Comparison of ENCODE assay signal across 12 cellular contexts in genomic region chr6:6840831-6841263, GRCh38.
DNase-seq lines count a peak whose midpoint lies in the region; ATAC-seq and TF ChIP-seq lines count a peak whose summit lies in the region.
"Had no signal": no experiment of that assay in that cellular context is flagged by ENCODE, and none has a peak within 500 bp of the region (broad histone marks: within the 10 kb centered on the region; RNA-seq: fewer than 3 reads in every experiment).

No MANE protein-coding gene starts in this region.

- H4K91ac ChIP-seq in neuronal stem cell (ENCODE audit: low read depth, low read length, poor library complexity) = no peak overlapping the region

- no peaks in the 10 kb centered on the region for H3K27me3 ChIP-seq in BLaER1 treated with 17β-estradiol and CSF1 and Interleukin-3, amounts not matched to agents 10 nM and 100 nM
- peaks cover 0 to 2% (median 0%) of the 10 kb centered on the region in 3 experiments for H3K27me3 ChIP-seq in neuronal stem cell (ENCODE audit: control insufficient read depth in 3 of 3, insufficient read depth in 3 of 3, low read depth in 1 of 3, low read length in 3 of 3)
- H3K27me3 ChIP-seq: suprapubic skin had no signal

- no peak overlapping the region for H2BK12ac ChIP-seq in neuronal stem cell (ENCODE audit: low read length)

- H3K9me3 Mint-ChIP-seq in MCF 10A (ENCODE audit: unreplicated experiment) = peaks cover 5% of the 10 kb centered on the region

- no peak for TF ChIP-seq CTCF in MCF 10A (IDR thresholded peaks at IDR 0.05; ENCODE audit: unreplicated experiment)

- CTCF ChIA-PET in MCF 10A (lab: Yijun Ruan, JAX) = no interaction called here

- no peaks in the 10 kb centered on the region for H4K20me1 ChIP-seq in BLaER1 treated with 17β-estradiol and CSF1 and Interleukin-3, amounts not matched to agents 10 nM and 100 nM

- H3K9ac ChIP-seq in BLaER1 treated with 17β-estradiol and CSF1 and Interleukin-3, amounts not matched to agents 10 nM and 100 nM = no peak overlapping the region
- no peak overlapping the region for H3K9ac ChIP-seq in neuronal stem cell (ENCODE audit: low read depth, low read length, poor library complexity)

- no peak overlapping the region for H3K4me3 ChIP-seq in BLaER1 treated with 17β-estradiol and CSF1 and Interleukin-3, amounts not matched to agents 10 nM and 100 nM
- H3K4me3 ChIP-seq in neuronal stem cell (ENCODE audit: low read length in 2 of 2) = no peak overlapping the region
- H3K4me3 ChIP-seq: suprapubic skin had no signal

- H3K27ac ChIP-seq in BLaER1 treated with 17β-estradiol and CSF1 and Interleukin-3, amounts not matched to agents 10 nM and 100 nM = peak overlapping the region in 3 of 11 experiments; percentile 21 to 41 (median 28); a peak in 4 of 22 replicates
- H3K27ac ChIP-seq in neuronal stem cell (replicated peaks; ENCODE audit: low read length) = no peak overlapping the region
- H3K27ac ChIP-seq: suprapubic skin had no signal

- H3K79me1 ChIP-seq in neuronal stem cell (ENCODE audit: low read depth, low read length) = no peaks in the 10 kb centered on the region

- no CpG with 5 or more reads among the region's 5 CpGs for WGBS in neuronal stem cell (ENCODE audit: extremely low coverage in 2 of 2, insufficient read length in 2 of 2, insufficient replicate concordance in 1 of 2), 2 donors

- H3K9me3 ChIP-seq in BLaER1 treated with 17β-estradiol and CSF1 and Interleukin-3, amounts not matched to agents 10 nM and 100 nM (replicated peaks in 1 of 11) = peaks cover 4 to 6% (median 5%) of the 10 kb centered on the region in 11 experiments; a peak in 15 of 22 replicates
- no peaks in the 10 kb centered on the region for H3K9me3 ChIP-seq in neuronal stem cell (replicated peaks in 1 of 2; ENCODE audit: control insufficient read depth in 2 of 2, insufficient read depth in 1 of 2, low read depth in 1 of 2, low read length in 2 of 2)
- H3K9me3 ChIP-seq: suprapubic skin had no signal

- BruUV-seq in MCF 10A (replicated peaks; lab: Mats Ljungman, UMichigan) = no TSS peak

- no peak overlapping the region for H2AFZ ChIP-seq in neuronal stem cell (ENCODE audit: low read length)

- no peak overlapping the region for H3K23ac ChIP-seq in neuronal stem cell (ENCODE audit: low read depth, low read length, poor library complexity)

- no peaks in the 10 kb centered on the region for H3K36me3 Mint-ChIP-seq in MCF 10A (ENCODE audit: insufficient read depth, unreplicated experiment)
- H3K36me3 Mint-ChIP-seq: natural killer cell treated with Interleukin-12 subunit alpha and Interleukin-12 subunit beta and Interleukin-15 and Interleukin-18, amount 100 ng/mL, for 72 hours had no signal

- no peak overlapping the region for H3K14ac ChIP-seq in neuronal stem cell (ENCODE audit: low read length)

- ATAC-seq in GM19025 (IDR thresholded peaks at IDR 0.05; ENCODE audit: low read depth, unreplicated experiment) = peak; percentile 72
- peak; percentile 91 for ATAC-seq in HG02885 (IDR thresholded peaks at IDR 0.05; ENCODE audit: poor library complexity, unreplicated experiment)
- ATAC-seq: activated CD8-positive, alpha-beta T cell treated with anti-CD3 and anti-CD28 coated beads for 36 hours; natural killer cell treated with Interleukin-12 subunit alpha and Interleukin-12 subunit beta and Interleukin-15 and Interleukin-18, amount 100 ng/mL, for 72 hours had no signal

- H3K36me3 ChIP-seq in BLaER1 treated with 17β-estradiol and CSF1 and Interleukin-3, amounts not matched to agents 10 nM and 100 nM = no peaks in the 10 kb centered on the region
- no peaks in the 10 kb centered on the region for H3K36me3 ChIP-seq in neuronal stem cell (replicated peaks in 1 of 2; ENCODE audit: control insufficient read depth in 2 of 2, insufficient read depth in 2 of 2, low read length in 2 of 2)
- H3K36me3 ChIP-seq: suprapubic skin had no signal

- no peak overlapping the region for H2BK120ac ChIP-seq in neuronal stem cell (ENCODE audit: low read depth, low read length)

- no peak overlapping the region for H2AK5ac ChIP-seq in neuronal stem cell (ENCODE audit: low read depth, low read length)

- H3K4me1 Mint-ChIP-seq in MCF 10A (ENCODE audit: insufficient read depth, unreplicated experiment) = peaks cover 33% of the 10 kb centered on the region

- intact Hi-C loops in MCF 10A (cut with micrococcal nuclease) = no loop called here

- POLR2A ChIA-PET in MCF 10A (lab: Yijun Ruan, JAX) = no interaction called here

- peak overlapping the region in 8 of 11 experiments; percentile 1 to 70 (median 45); a peak in 11 of 22 replicates for H3K4me2 ChIP-seq in BLaER1 treated with 17β-estradiol and CSF1 and Interleukin-3, amounts not matched to agents 10 nM and 100 nM
- no peak overlapping the region for H3K4me2 ChIP-seq in neuronal stem cell (ENCODE audit: insufficient read depth, low read length, poor library complexity, severe bottlenecking)

- H3K4ac ChIP-seq in neuronal stem cell (ENCODE audit: low read length) = no peak overlapping the region

- H3K27me3 Mint-ChIP-seq in MCF 10A (ENCODE audit: insufficient read depth, unreplicated experiment) = no peaks in the 10 kb centered on the region

- DNase-seq in NOMO-1 treated with dmso at 0.1 percent for 144 hours (lab: John Stamatoyannopoulos, UW; ENCODE audit: unreplicated experiment) (peak; percentile 94), neuronal stem cell (ENCODE audit: low spot score) (no peak), MCF 10A (ENCODE audit: unreplicated experiment) (no peak), HT-29 (ENCODE audit: low spot score) (no peak), activated gamma-delta T cell treated with Interleukin-2 at 50 U/mL for 16 hours (no peak)
- DNase-seq: activated CD8-positive, alpha-beta T cell treated with anti-CD3 and anti-CD28 coated beads for 36 hours; NCI-H187 had no signal

- H3K4me1 ChIP-seq in BLaER1 treated with 17β-estradiol and CSF1 and Interleukin-3, amounts not matched to agents 10 nM and 100 nM = peaks cover 0 to 34% (median 16%) of the 10 kb centered on the region in 10 experiments; a peak in 16 of 20 replicates
- H3K4me1 ChIP-seq in neuronal stem cell (ENCODE audit: control insufficient read depth in 2 of 2, insufficient read depth in 1 of 2, low read depth in 1 of 2, low read length in 2 of 2) = no peaks in the 10 kb centered on the region
- H3K4me1 ChIP-seq: suprapubic skin had no signal

- no peak overlapping the region for H3K27ac Mint-ChIP-seq in MCF 10A (ENCODE audit: low read depth, unreplicated experiment)
- H3K27ac Mint-ChIP-seq: activated CD8-positive, alpha-beta T cell treated with anti-CD3 and anti-CD28 coated beads for 36 hours; natural killer cell treated with Interleukin-12 subunit alpha and Interleukin-12 subunit beta and Interleukin-15 and Interleukin-18, amount 100 ng/mL, for 72 hours had no signal

- H4K8ac ChIP-seq in neuronal stem cell (ENCODE audit: low read depth, low read length) = no peak overlapping the region

- no peak overlapping the region for H2BK5ac ChIP-seq in neuronal stem cell (ENCODE audit: low read length)

- no peak overlapping the region for H2BK15ac ChIP-seq in neuronal stem cell (ENCODE audit: low read length)

- H3K18ac ChIP-seq in neuronal stem cell (ENCODE audit: low read length) = no peak overlapping the region

- H3K4me3 Mint-ChIP-seq in MCF 10A (ENCODE audit: unreplicated experiment) = no peak overlapping the region
- H3K4me3 Mint-ChIP-seq: activated CD8-positive, alpha-beta T cell treated with anti-CD3 and anti-CD28 coated beads for 36 hours; natural killer cell treated with Interleukin-12 subunit alpha and Interleukin-12 subunit beta and Interleukin-15 and Interleukin-18, amount 100 ng/mL, for 72 hours had no signal
